In the genomic region with DNA sequence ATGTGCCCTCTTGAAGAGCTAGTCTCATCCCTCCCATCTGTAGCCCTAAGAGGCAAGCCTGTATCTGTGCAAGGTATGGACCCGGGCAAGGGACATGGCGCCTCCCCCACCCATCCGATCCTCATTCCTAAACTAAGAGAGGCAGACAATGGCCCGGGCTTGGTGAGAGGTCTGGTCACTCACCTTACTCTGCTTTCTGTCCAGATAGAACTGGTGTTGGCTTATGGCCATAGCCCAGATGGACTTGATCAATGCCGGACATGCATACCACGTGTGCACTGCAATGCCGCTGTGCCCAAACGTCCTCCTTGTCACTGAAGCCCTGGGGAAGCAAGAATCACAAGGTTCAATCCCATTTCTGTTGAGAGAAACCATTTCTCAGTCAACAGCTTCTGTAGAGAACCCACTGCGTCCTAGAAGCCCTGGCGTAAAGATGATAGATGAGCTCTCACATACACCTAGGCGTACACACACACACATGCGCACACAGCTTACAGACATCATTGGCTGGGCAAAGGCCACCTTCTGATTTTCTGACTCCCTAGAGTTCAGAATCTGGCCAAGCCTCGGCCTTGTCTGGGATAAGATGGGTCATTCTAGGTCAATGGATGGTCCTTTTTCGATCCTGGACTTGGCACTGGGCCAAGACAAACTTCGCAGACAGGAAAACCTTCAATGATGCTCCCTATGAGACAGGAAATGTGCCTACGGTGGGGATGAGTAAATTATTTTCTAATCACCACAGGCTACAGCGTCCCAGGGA, we compare ENCODE assay signal across 1 cellular context.
TF ChIP-seq lines count a peak whose summit lies in the region.

No MANE protein-coding gene starts in this region.

TF ChIP-seq in GM23338, 12 proteins besides CTCF, POLR2A, EP300 and RAD21 (continued from another document):
- TF ChIP-seq ETS1 (IDR thresholded peaks at IDR 0.05) (no peak), STAT1 (IDR thresholded peaks at IDR 0.05; ENCODE audit: unreplicated experiment) (no peak), REST (IDR thresholded peaks at IDR 0.05; ENCODE audit: unreplicated experiment) (no peak), ZNF114 (CRISPR knock-in tag; IDR thresholded peaks at IDR 0.05) (no peak)
